Comparison of ENCODE assay signal across 21 cellular contexts in genomic region chr20:48456361-48457184, GRCh38.
DNase-seq lines count a peak whose midpoint lies in the region; ATAC-seq, FAIRE-seq and TF ChIP-seq lines count a peak whose summit lies in the region.
"Had no signal": no experiment of that assay in that cellular context is flagged by ENCODE, and none has a peak within 500 bp of the region (broad histone marks: within the 10 kb centered on the region; RNA-seq: fewer than 3 reads in every experiment).

No MANE protein-coding gene starts in this region.

- peaks cover 3% of the 10 kb centered on the region for H3K79me1 ChIP-seq in trophoblast cell (ENCODE audit: low read length)

- H3K4me3 ChIP-seq in GM12878 (no peak overlapping the region), trophoblast cell (ENCODE audit: low read depth, low read length) (no peak overlapping the region)
- H3K4me3 ChIP-seq: ascending aorta, right lobe of liver had no signal

- H2BK12ac ChIP-seq in trophoblast cell (ENCODE audit: low read length): no peak overlapping the region

- SMC1A ChIA-PET in GM12878 (lab: Charles Lee; ENCODE audit: uncharacterized antibody, unreplicated experiment): no interaction called here

- peak; percentile 69 for DNase-seq in DMS 273 (lab: John Stamatoyannopoulos, UW; ENCODE audit: unreplicated experiment)
- no peak for DNase-seq in DMS 273 treated with DMSO at 0.1 percent for 48 hours (lab: John Stamatoyannopoulos, UW)
- no peak for DNase-seq in HTR-8/SVneo (ENCODE audit: insufficient read length, low spot score)
- peak; percentile 37 for DNase-seq in GM12878 (ENCODE audit: low read depth, low spot score)
- no peak for DNase-seq in trophoblast cell
- DNase-seq in activated CD4-positive, alpha-beta T cell treated with anti-CD3 and anti-CD28 coated beads for 48 hours: no peak
- no peak for DNase-seq in NCI-H82 (lab: John Stamatoyannopoulos, UW)
- no peak for DNase-seq in erythroblast (lab: John Stamatoyannopoulos, UW)
- DNase-seq: activated CD4-positive, alpha-beta T cell treated with anti-CD3 and anti-CD28 coated beads for 36 hours; activated CD8-positive, alpha-beta memory T cell treated with anti-CD3 and anti-CD28 coated beads, Interleukin-2, amount 50 U/mL, for 48 hours; DND-41; mesenchymal stem cell; right lobe of liver; stimulated activated CD4-positive, alpha-beta T cell treated with anti-CD3 and anti-CD28 coated beads, Interleukin-2, amount 100 ng/mL, for 48 hours; T-helper 2 cell had no signal

- POLR2A ChIA-PET in GM12878 (lab: Charles Lee): no interaction called here

- H3K4me2 ChIP-seq in GM12878 (ENCODE audit: control insufficient read depth, insufficient read depth) (no peak overlapping the region), trophoblast cell (ENCODE audit: low read length) (no peak overlapping the region)

- in situ Hi-C loops in GM12878 (cut with MboI): no loop called here

- H3K27ac ChIP-seq in GM12878 (ENCODE audit: control insufficient read depth, insufficient read depth) (no peak overlapping the region), trophoblast cell (ENCODE audit: low read depth, low read length) (no peak overlapping the region)
- H3K27ac ChIP-seq: 22Rv1, ascending aorta, C4-2B, epithelial cell of prostate, right lobe of liver had no signal

- no peaks in the 10 kb centered on the region for H3K36me3 ChIP-seq in GM12878 (ENCODE audit: control insufficient read depth in 2 of 2, insufficient read depth in 2 of 2, low read length in 1 of 2)
- H3K36me3 ChIP-seq in trophoblast cell (ENCODE audit: control insufficient read depth in 1 of 2, insufficient read depth in 2 of 2, low read length in 2 of 2): no peaks in the 10 kb centered on the region
- H3K36me3 ChIP-seq: ascending aorta, right lobe of liver had no signal

- H2AFZ ChIP-seq in GM12878 (ENCODE audit: control insufficient read depth, low read depth, low read length): no peak overlapping the region; the same call in 1 of the 2 replicates
- no peak overlapping the region for H2AFZ ChIP-seq in trophoblast cell (ENCODE audit: insufficient read depth, low read length, poor library complexity)

- peaks cover 28% of the 10 kb centered on the region for H3K4me1 ChIP-seq in GM12878 (ENCODE audit: control insufficient read depth, insufficient read depth, low read length)
- H3K4me1 ChIP-seq in trophoblast cell (ENCODE audit: control insufficient read depth in 1 of 2, insufficient read depth in 2 of 2, low read length in 2 of 2): peaks cover 31 to 33% of the 10 kb centered on the region in 2 experiments
- H3K4me1 ChIP-seq: ascending aorta, right lobe of liver had no signal

- H3K9me3 ChIP-seq in GM12878 (replicated peaks; ENCODE audit: control insufficient read depth, insufficient read depth, low read length) (no peaks in the 10 kb centered on the region), trophoblast cell (ENCODE audit: insufficient read depth, low read depth, low read length) (peaks cover 8% of the 10 kb centered on the region)
- H3K9me3 ChIP-seq: ascending aorta, right lobe of liver had no signal

- no peak overlapping the region for H3K9ac ChIP-seq in GM12878 (ENCODE audit: control insufficient read depth, insufficient read depth, low read length)
- no peak overlapping the region for H3K9ac ChIP-seq in trophoblast cell (ENCODE audit: low read length)

- no peak overlapping the region for H3K14ac ChIP-seq in trophoblast cell (ENCODE audit: low read length)

- CTCF ChIA-PET in GM12878 (lab: Yijun Ruan, JAX): no interaction called here

- TF ChIP-seq RAD21 in GM12878 (IDR thresholded peaks at IDR 0.05; ENCODE audit: insufficient read depth, low read depth, low read length): peak; percentile 22; the same call in 1 of the 2 replicates

- peak; percentile 72 for FAIRE-seq in HTR-8/SVneo (lab: Jason Lieb, UNC)
- FAIRE-seq in GM12878 (lab: Jason Lieb, UNC): no peak
- FAIRE-seq: colon had no signal

- H4K20me1 ChIP-seq in GM12878 (ENCODE audit: control insufficient read depth, insufficient read depth): no peaks in the 10 kb centered on the region

- TF ChIP-seq EP300 in GM12878 (IDR thresholded peaks at IDR 0.05; ENCODE audit: borderline replicate concordance in 1 of 2, control insufficient read depth in 1 of 2, low read depth in 2 of 2, low read length in 2 of 2): no peak

- BruUV-seq in GM12878 (replicated peaks; lab: Mats Ljungman, UMichigan): no TSS peak

- H2BK5ac ChIP-seq in trophoblast cell (ENCODE audit: low read depth, low read length, poor library complexity): peak overlapping the region; percentile 23

- WGBS in GM12878 (ENCODE audit: insufficient coverage, insufficient replicate concordance, low lambda C conversion rate, missing lambda C conversion rate): 32% methylated on average over 8 of the region's 8 CpGs
- WGBS in trophoblast cell (ENCODE audit: extremely low coverage, insufficient coverage, insufficient read length): no CpG with 5 or more reads among the region's 8 CpGs

- intact Hi-C loops in GM12878 (cut with micrococcal nuclease; ENCODE audit: unreplicated experiment): no loop called here

- TF ChIP-seq CTCF in GM12878 (IDR thresholded peaks at IDR 0.05 in 2 of 3, conservative IDR thresholded peaks at IDR 0.05 in 1 of 3; ENCODE audit: control insufficient read depth in 2 of 3, extremely low read depth in 1 of 3, insufficient read depth in 1 of 3, low read depth in 3 of 3, low read length in 3 of 3): no peak

- no peak overlapping the region for H3K23ac ChIP-seq in trophoblast cell (ENCODE audit: low read length)

- peak overlapping the region; percentile 3 for H2BK120ac ChIP-seq in trophoblast cell (ENCODE audit: insufficient read depth, low read length, poor library complexity)

- H4K8ac ChIP-seq in trophoblast cell (ENCODE audit: low read depth, low read length): no peak overlapping the region

- H3K79me2 ChIP-seq in GM12878 (ENCODE audit: control insufficient read depth, insufficient read depth, low read length) (no peaks in the 10 kb centered on the region), trophoblast cell (ENCODE audit: control insufficient read depth, insufficient read depth, low read length, poor library complexity) (no peaks in the 10 kb centered on the region)

- TF ChIP-seq POLR2A in GM12878 (IDR thresholded peaks at IDR 0.05; ENCODE audit: low read depth, low read length): no peak
- TF ChIP-seq POLR2A in erythroblast (IDR thresholded peaks at IDR 0.05; ENCODE audit: low read length): no peak

- H3K18ac ChIP-seq in trophoblast cell (ENCODE audit: low read length): no peak overlapping the region

- peak overlapping the region; percentile 21 for H4K91ac ChIP-seq in trophoblast cell (ENCODE audit: low read depth, low read length)

- peak; percentile 90 for ATAC-seq in GM12878
- ATAC-seq: activated CD4-positive, alpha-beta T cell treated with anti-CD3 and anti-CD28 coated beads for 36 hours; right lobe of liver; Right ventricle myocardium inferior had no signal

- H3K27me3 ChIP-seq in GM12878 (replicated peaks in 1 of 2; ENCODE audit: control insufficient read depth in 2 of 2, insufficient read depth in 2 of 2, low read length in 1 of 2): peaks cover 0 to 7% of the 10 kb centered on the region in 2 experiments; a peak in 1 of 4 replicates
- H3K27me3 ChIP-seq in trophoblast cell (ENCODE audit: insufficient read depth, low read length): no peaks in the 10 kb centered on the region
- H3K27me3 ChIP-seq: ascending aorta, right lobe of liver had no signal

- RAD21 ChIA-PET in GM12878 (lab: Charles Lee; ENCODE audit: unreplicated experiment): no interaction called here

- H4K12ac ChIP-seq in trophoblast cell (ENCODE audit: low read depth, low read length): no peak overlapping the region

- H3K4ac ChIP-seq in trophoblast cell (ENCODE audit: low read depth, low read length): no peak overlapping the region

- H2AK5ac ChIP-seq in trophoblast cell (ENCODE audit: low read length): no peak overlapping the region

TF ChIP-seq in GM12878, 131 proteins besides CTCF, POLR2A, EP300 and RAD21 (continues in another document):
- TF ChIP-seq ESRRA (IDR thresholded peaks at IDR 0.05; ENCODE audit: low read length) (no peak), YY1 (IDR thresholded peaks at IDR 0.05; ENCODE audit: low read depth, low read length) (no peak), ZNF384 (IDR thresholded peaks at IDR 0.05; ENCODE audit: borderline replicate concordance, low read depth, low read length) (no peak), SMAD1 (IDR thresholded peaks at IDR 0.05; ENCODE audit: low read depth, partially characterized antibody) (no peak), IRF4 (IDR thresholded peaks at IDR 0.05; ENCODE audit: low read depth, low read length) (0 out of 2 replicates have a peak, but pooled peaks have one; percentile 25), ATF3 (IDR thresholded peaks at IDR 0.05; ENCODE audit: borderline replicate concordance, extremely low read depth, low read depth, low read length) (no peak), MEF2B (IDR thresholded peaks at IDR 0.05; ENCODE audit: partially characterized antibody, poor library complexity, severe bottlenecking) (peak; percentile 98), ATF7 (IDR thresholded peaks at IDR 0.05; ENCODE audit: low read depth) (peak; percentile 73), TCF3 (IDR thresholded peaks at IDR 0.05; ENCODE audit: borderline replicate concordance, insufficient read depth, low read depth, low read length) (no peak), POLR2AphosphoS5 (IDR thresholded peaks at IDR 0.05; ENCODE audit: low read length) (no peak), FOXM1 (IDR thresholded peaks at IDR 0.05; ENCODE audit: low read depth, low read length) (peak; percentile 73; the same call in 1 of the 2 replicates), PAX5 (IDR thresholded peaks at IDR 0.05; ENCODE audit: borderline replicate concordance, low read depth, low read length) (peak; percentile 62; the same call in 1 of the 2 replicates), ZZZ3 (IDR thresholded peaks at IDR 0.05; ENCODE audit: control insufficient read depth, insufficient read length, low read depth) (no peak), BCL11A (IDR thresholded peaks at IDR 0.05; ENCODE audit: low read depth, low read length) (peak; percentile 79), RB1 (IDR thresholded peaks at IDR 0.05; ENCODE audit: borderline replicate concordance) (no peak; the same call in 1 of the 2 replicates), CREB1 (IDR thresholded peaks at IDR 0.05; ENCODE audit: low read depth) (no peak), MEF2A (IDR thresholded peaks at IDR 0.05; ENCODE audit: insufficient read depth, low read depth, low read length) (0 out of 2 replicates have a peak, but pooled peaks have one; percentile 49), ZNF207 (IDR thresholded peaks at IDR 0.05; ENCODE audit: borderline replicate concordance) (no peak), EGR1 (IDR thresholded peaks at IDR 0.05; ENCODE audit: borderline replicate concordance in 1 of 2, low read depth in 2 of 2, low read length in 2 of 2) (peak in 1 of 2 experiments; percentile 90; a peak in 2 of 3 replicates)

Comparison
In these comparisons a context has a peak if more than half of its experiments do, and no peak if none do; other contexts are left out.
1. DNase-seq: peak in DMS 273 (single experiment) and GM12878 (single experiment); none in DMS 273 treated with DMSO at 0.1 percent for 48 hours (single experiment), HTR-8/SVneo (single experiment), trophoblast cell (0 of 2), activated CD4-positive, alpha-beta T cell treated with anti-CD3 and anti-CD28 coated beads for 48 hours (single experiment), NCI-H82 (single experiment) and erythroblast (0 of 2).